Comparison of ENCODE assay signal across 24 cellular contexts in genomic region chr10:110910138-110910537, GRCh38.
"Had no signal": no experiment of that assay in that cellular context is flagged by ENCODE, and none has a peak within 500 bp of the region (broad histone marks: within the 10 kb centered on the region; RNA-seq: fewer than 3 reads in every experiment).

No MANE protein-coding gene starts in this region.

- H3K9me3 Mint-ChIP-seq: central memory CD8-positive, alpha-beta T cell; endodermal cell; memory B cell; neural progenitor cell; stimulated activated naive B cell treated with anti-CD40 and anti-IgM and Interleukin-4, amounts not matched to agents 10 μg/mL and 1 μg/mL and 100 μg/mL, for 72 hours; T-cell had no signal

- DNase-seq: activated CD4-positive, CD25-positive, alpha-beta regulatory T cell treated with anti-CD3 and anti-CD28 coated beads, Interleukin-2, amount 50 U/mL, for 72 hours; activated naive CD4-positive, alpha-beta T cell treated with anti-CD3 and anti-CD28 coated beads, Interleukin-2, amount 50 U/mL, for 16 hours; activated T-cell treated with anti-CD3 and anti-CD28 coated beads, Interleukin-2, amount 50 U/mL, for 1 hour; adrenal gland; endodermal cell; esophagus squamous epithelium; gastrocnemius medialis; islet precursor cell; left cardiac atrium; SK-N-SH; stimulated activated CD4-positive, alpha-beta T cell treated with anti-CD3 and anti-CD28 coated beads, Interleukin-2, amount 100 ng/mL, for 48 hours; stimulated activated CD8-positive, alpha-beta memory T cell treated with anti-CD3 and anti-CD28 coated beads, Interleukin-4, amount 100 ng/mL, for 48 hours; stimulated activated naive B cell treated with anti-CD40 and anti-IgM and Interleukin-4, amounts not matched to agents 10 μg/mL and 1 μg/mL and 100 μg/mL, for 72 hours; T-cell; thyroid gland; upper lobe of right lung; WERI-Rb-1 had no signal

- H3K4me3 ChIP-seq: adrenal gland, ascending aorta, coronary artery, esophagus squamous epithelium, gastrocnemius medialis, neural progenitor cell, thyroid gland, upper lobe of right lung had no signal

- H3K9ac ChIP-seq: neural progenitor cell, SK-N-SH had no signal

- H3K4me1 ChIP-seq: adrenal gland, ascending aorta, esophagus squamous epithelium, gastrocnemius medialis, neural progenitor cell, upper lobe of right lung had no signal

- FAIRE-seq: TTC549 had no signal

- H3K27me3 Mint-ChIP-seq: central memory CD8-positive, alpha-beta T cell; memory B cell; progenitor cell of endocrine pancreas; stimulated activated naive B cell treated with anti-CD40 and anti-IgM and Interleukin-4, amounts not matched to agents 10 μg/mL and 1 μg/mL and 100 μg/mL, for 72 hours; T-cell had no signal

- H3K36me3 ChIP-seq: adrenal gland, ascending aorta, esophagus squamous epithelium, neural progenitor cell, thyroid gland, WERI-Rb-1 had no signal

- H3K9me3 ChIP-seq: adrenal gland, ascending aorta, esophagus squamous epithelium, gastrocnemius medialis, SK-N-SH, thyroid gland, upper lobe of right lung had no signal

- H3K27ac Mint-ChIP-seq: endodermal cell; memory B cell; neural progenitor cell; progenitor cell of endocrine pancreas; stimulated activated naive B cell treated with anti-CD40 and anti-IgM and Interleukin-4, amounts not matched to agents 10 μg/mL and 1 μg/mL and 100 μg/mL, for 72 hours had no signal

- H3K4me2 ChIP-seq: neural progenitor cell, SK-N-SH had no signal

- H3K27ac ChIP-seq: adrenal gland, ascending aorta, coronary artery, esophagus squamous epithelium, gastrocnemius medialis, neural progenitor cell, thyroid gland, upper lobe of right lung, WERI-Rb-1 had no signal

- H2AFZ ChIP-seq: neural progenitor cell had no signal

- H3K4me3 Mint-ChIP-seq: central memory CD8-positive, alpha-beta T cell; endodermal cell; memory B cell; neural progenitor cell; stimulated activated naive B cell treated with anti-CD40 and anti-IgM and Interleukin-4, amounts not matched to agents 10 μg/mL and 1 μg/mL and 100 μg/mL, for 72 hours; T-cell had no signal

- H3K27me3 ChIP-seq: adrenal gland, ascending aorta, esophagus squamous epithelium, gastrocnemius medialis, neural progenitor cell, thyroid gland, upper lobe of right lung had no signal

- ATAC-seq: gastrocnemius medialis; left cardiac atrium; stimulated activated naive B cell treated with anti-CD40 and anti-IgM and Interleukin-4, amounts not matched to agents 10 μg/mL and 1 μg/mL and 100 μg/mL, for 72 hours; upper lobe of right lung had no signal

- H3K4me1 Mint-ChIP-seq: neural progenitor cell had no signal
